Comparison of ENCODE assay signal across 9 cellular contexts in genomic region chr4:170497105-170497504, GRCh38.
A peak's percentile ranks its signal among the peaks of the same experiment; 100 is the strongest.
DNase-seq lines count a peak whose midpoint lies in the region; ATAC-seq and TF ChIP-seq lines count a peak whose summit lies in the region.
"Had no signal": no experiment of that assay in that cellular context is flagged by ENCODE, and none has a peak within 500 bp of the region (broad histone marks: within the 10 kb centered on the region; RNA-seq: fewer than 3 reads in every experiment).

No MANE protein-coding gene starts in this region.

- H3K27me3 Mint-ChIP-seq in CD8-positive, alpha-beta memory T cell: no peaks in the 10 kb centered on the region
- H3K27me3 Mint-ChIP-seq in activated B cell treated with CpG ODN at 0.5 μM for 24 hours (no peaks in the 10 kb centered on the region), osteocyte (ENCODE audit: unreplicated experiment) (no peaks in the 10 kb centered on the region)

- ATAC-seq in GM19372 (IDR thresholded peaks at IDR 0.05; ENCODE audit: low read depth, unreplicated experiment) (peak; percentile 66), HG03558 (IDR thresholded peaks at IDR 0.05; ENCODE audit: extremely low read depth, unreplicated experiment) (peak; percentile 83), activated B cell treated with CpG ODN at 0.5 μM for 24 hours (ENCODE audit: low read depth) (no peak)
- ATAC-seq: HCT116 had no signal

- H3K27ac Mint-ChIP-seq in CD8-positive, alpha-beta memory T cell: peak overlapping the region in 1 of 8 donors; percentile 26
- H3K27ac Mint-ChIP-seq in activated B cell treated with CpG ODN at 0.5 μM for 24 hours (no peak overlapping the region), osteocyte (ENCODE audit: unreplicated experiment) (no peak overlapping the region)

- H3K9me3 ChIP-seq in CD8-positive, alpha-beta memory T cell (ENCODE audit: low read length): no peaks in the 10 kb centered on the region
- H3K9me3 ChIP-seq in ovary (no peaks in the 10 kb centered on the region), A673 (ENCODE audit: low read depth, low read length, poor library complexity, severe bottlenecking) (no peaks in the 10 kb centered on the region)

- no peaks in the 10 kb centered on the region for H3K36me3 Mint-ChIP-seq in CD8-positive, alpha-beta memory T cell
- H3K36me3 Mint-ChIP-seq in activated B cell treated with CpG ODN at 0.5 μM for 24 hours (ENCODE audit: low read depth) (no peaks in the 10 kb centered on the region), osteocyte (ENCODE audit: unreplicated experiment) (no peaks in the 10 kb centered on the region)

- H3K4me3 ChIP-seq in CD8-positive, alpha-beta memory T cell (ENCODE audit: low read length): peak overlapping the region; percentile 12
- H3K4me3 ChIP-seq in ovary: peak overlapping the region; percentile 34
- H3K4me3 ChIP-seq in A673 (ENCODE audit: low read depth, low read length, poor library complexity, severe bottlenecking): no peak overlapping the region

- no peaks in the 10 kb centered on the region for H3K27me3 ChIP-seq in CD8-positive, alpha-beta memory T cell (ENCODE audit: insufficient read depth, low read length, poor library complexity, severe bottlenecking)
- H3K27me3 ChIP-seq in ovary (no peaks in the 10 kb centered on the region), A673 (replicated peaks; ENCODE audit: insufficient read depth, low read depth, low read length, poor library complexity) (no peaks in the 10 kb centered on the region)

- no peaks in the 10 kb centered on the region for H3K36me3 ChIP-seq in CD8-positive, alpha-beta memory T cell (ENCODE audit: insufficient read depth, low read length)
- H3K36me3 ChIP-seq in ovary (no peaks in the 10 kb centered on the region), A673 (ENCODE audit: insufficient read depth, low read length, poor library complexity, severe bottlenecking) (no peaks in the 10 kb centered on the region)

- H3K4me1 ChIP-seq in CD8-positive, alpha-beta memory T cell (ENCODE audit: insufficient read depth, low read length): no peaks in the 10 kb centered on the region
- no peaks in the 10 kb centered on the region for H3K4me1 ChIP-seq in ovary (ENCODE audit: insufficient read depth)
- no peaks in the 10 kb centered on the region for H3K4me1 ChIP-seq in A673 (ENCODE audit: insufficient read depth, low read length, poor library complexity, severe bottlenecking)

- no peaks in the 10 kb centered on the region for H3K4me1 Mint-ChIP-seq in CD8-positive, alpha-beta memory T cell
- H3K4me1 Mint-ChIP-seq in activated B cell treated with CpG ODN at 0.5 μM for 24 hours (no peaks in the 10 kb centered on the region), osteocyte (ENCODE audit: unreplicated experiment) (no peaks in the 10 kb centered on the region)

- CTCF ChIA-PET in CD8-positive, alpha-beta memory T cell (lab: Charles Lee): no interaction called here
- CTCF ChIA-PET in activated B cell treated with CpG ODN at 0.5 μM for 24 hours (lab: Charles Lee): no interaction called here
- CTCF ChIA-PET in A673 (lab: Charles Lee): no interaction called here

- H3K27ac ChIP-seq in CD8-positive, alpha-beta memory T cell (ENCODE audit: low read depth, low read length): no peak overlapping the region
- no peak overlapping the region for H3K27ac ChIP-seq in ovary
- H3K27ac ChIP-seq in A673 (ENCODE audit: low read depth, low read length, poor library complexity, severe bottlenecking): no peak overlapping the region

- 1 to 8% (median 3%) methylated on average over 12 of the region's 12 CpGs for WGBS in ovary, 3 donors

- no TSS peak for BruUV-seq in A673 (replicated peaks; lab: Mats Ljungman, UMichigan)

- no peak for DNase-seq in CD8-positive, alpha-beta memory T cell
- DNase-seq in activated B cell treated with CpG ODN at 0.5 μM for 24 hours (no peak), ovary (peak in 1 of 5 donors; percentile 9), A673 (ENCODE audit: low spot score) (no peak), T1000 (lab: John Stamatoyannopoulos, UW) (no peak), osteocyte (ENCODE audit: extremely low spot score, unreplicated experiment) (no peak)

- no peak for TF ChIP-seq CTCF in activated B cell treated with CpG ODN at 0.5 μM for 24 hours (IDR thresholded peaks at IDR 0.05)
- TF ChIP-seq CTCF in ovary (IDR thresholded peaks at IDR 0.05): no peak
- TF ChIP-seq CTCF in A673 (conservative IDR thresholded peaks at IDR 0.05; ENCODE audit: low read depth, low read length): no peak
- no peak for TF ChIP-seq CTCF in osteocyte (IDR thresholded peaks at IDR 0.05)

- POLR2A ChIA-PET in CD8-positive, alpha-beta memory T cell (lab: Charles Lee): no interaction called here
- POLR2A ChIA-PET in activated B cell treated with CpG ODN at 0.5 μM for 24 hours (lab: Charles Lee): no interaction called here
- POLR2A ChIA-PET in A673 (lab: Charles Lee; ENCODE audit: low non-redundant PET): no interaction called here

- TF ChIP-seq EP300 in ovary (IDR thresholded peaks at IDR 0.05): no peak

- intact Hi-C loops in activated B cell treated with CpG ODN at 0.5 μM for 24 hours (cut with micrococcal nuclease) (no loop called here), ovary (cut with DNase I) (no loop called here), A673 (cut with micrococcal nuclease; ENCODE audit: unreplicated experiment) (no loop called here)

- peak overlapping the region in 4 of 7 donors; percentile 7 to 65 (median 18) for H3K4me3 Mint-ChIP-seq in CD8-positive, alpha-beta memory T cell
- H3K4me3 Mint-ChIP-seq in activated B cell treated with CpG ODN at 0.5 μM for 24 hours: peak overlapping the region; percentile 36
- H3K4me3 Mint-ChIP-seq in osteocyte (ENCODE audit: unreplicated experiment): no peak overlapping the region

- no peak for TF ChIP-seq POLR2A in ovary (IDR thresholded peaks at IDR 0.05)

- H3K9me3 Mint-ChIP-seq in CD8-positive, alpha-beta memory T cell: peaks cover 2 to 18% (median 6%) of the 10 kb centered on the region in 5 donors
- H3K9me3 Mint-ChIP-seq in activated B cell treated with CpG ODN at 0.5 μM for 24 hours (no peaks in the 10 kb centered on the region), osteocyte (ENCODE audit: unreplicated experiment) (no peaks in the 10 kb centered on the region)
